9 cellular contexts compared by ENCODE assay signal in genomic region chr4:41538017-41538733, GRCh38. TPM values are rescaled to one million over a fixed set of nuclear protein-coding genes. Genes with fewer than 3 reads are reported as not detected.
DNase-seq lines count a peak whose midpoint lies in the region; ATAC-seq, FAIRE-seq and TF ChIP-seq lines count a peak whose summit lies in the region.
"Had no signal": no experiment of that assay in that cellular context is flagged by ENCODE, and none has a peak within 500 bp of the region (broad histone marks: within the 10 kb centered on the region; RNA-seq: fewer than 3 reads in every experiment).

Gene LIMCH1 (plus strand): TSS chr4:41538157. CDS start chr4:41605996, 67,839 bp downstream.

- no peaks in the 10 kb centered on the region for H3K9me1 ChIP-seq in endothelial cell of umbilical vein (replicated peaks; ENCODE audit: control insufficient read depth, extremely low read depth, insufficient read depth, low read length)

- POLR2A ChIA-PET in endothelial cell of umbilical vein (lab: Charles Lee): no interaction called here

- H3K9me3 ChIP-seq in endothelial cell of umbilical vein (replicated peaks; ENCODE audit: control insufficient read depth, insufficient read depth, low read length) (no peaks in the 10 kb centered on the region), testis (no peaks in the 10 kb centered on the region)

- peaks cover 45% of the 10 kb centered on the region for H3K4me1 ChIP-seq in endothelial cell of umbilical vein (ENCODE audit: control insufficient read depth, extremely low read depth, insufficient read depth, low read length)
- no peaks in the 10 kb centered on the region for H3K4me1 ChIP-seq in testis

- H3K27me3 Mint-ChIP-seq in osteocyte (ENCODE audit: unreplicated experiment): peaks cover 27% of the 10 kb centered on the region

- no peaks in the 10 kb centered on the region for H3K4me1 Mint-ChIP-seq in osteocyte (ENCODE audit: unreplicated experiment)

- H3K9me3 Mint-ChIP-seq in osteocyte (ENCODE audit: unreplicated experiment): no peaks in the 10 kb centered on the region

- peak within 1 kb of the TSS; percentile 1 for H3K4me2 ChIP-seq in endothelial cell of umbilical vein (ENCODE audit: insufficient read depth, low read length)

- no peak within 1 kb of the TSS for H3K9ac ChIP-seq in endothelial cell of umbilical vein (replicated peaks; ENCODE audit: extremely low read depth, insufficient read depth, low read length)

- TF ChIP-seq CTCF in endothelial cell of umbilical vein (IDR thresholded peaks at IDR 0.05; ENCODE audit: extremely low read depth in 1 of 2, insufficient read depth in 1 of 2, low read depth in 1 of 2, low read length in 2 of 2) (no peak), testis (IDR thresholded peaks at IDR 0.05) (no peak), osteocyte (IDR thresholded peaks at IDR 0.05) (no peak)

- dilution Hi-C loops in endothelial cell of umbilical vein (cut with MboI; ENCODE audit: extremely low pct_ligation_motif_present, low sequenced_read_pairs): no loop called here

- H3K4me3 ChIP-seq in endothelial cell of umbilical vein (replicated peaks in 1 of 3; ENCODE audit: insufficient read depth in 1 of 3, low read depth in 1 of 3, low read length in 3 of 3): no peak within 1 kb of the TSS
- H3K4me3 ChIP-seq in testis: no peak within 1 kb of the TSS

- H3K36me3 Mint-ChIP-seq in osteocyte (ENCODE audit: unreplicated experiment): no peaks in the 10 kb centered on the region

- no peaks in the 10 kb centered on the region for H3K79me2 ChIP-seq in endothelial cell of umbilical vein (ENCODE audit: control insufficient read depth, insufficient read depth, low read length)

- FAIRE-seq in endothelial cell of umbilical vein (lab: Jason Lieb, UNC) (no peak), GM12892 (lab: Jason Lieb, UNC) (no peak)

- TF ChIP-seq POLR2A in endothelial cell of umbilical vein (IDR thresholded peaks at IDR 0.05; ENCODE audit: low read depth, low read length): no peak
- no peak for TF ChIP-seq POLR2A in testis (IDR thresholded peaks at IDR 0.05)
- TF ChIP-seq POLR2A in GM12892 (IDR thresholded peaks at IDR 0.05; ENCODE audit: low read depth, low read length): no peak

- BruUV-seq in endothelial cell of umbilical vein (replicated peaks; lab: Mats Ljungman, UMichigan): no TSS peak

- intact Hi-C loops in endothelial cell of umbilical vein (cut with micrococcal nuclease): loop anchor here (5.0 kb wide), 3 partner anchors 176 to 256 kb away; no protein-coding TSS in a partner anchor
- intact Hi-C loops in testis (cut with DNase I; ENCODE audit: low total_unique reads): no loop called here

- H3K27ac Mint-ChIP-seq in osteocyte (ENCODE audit: unreplicated experiment): no peak within 1 kb of the TSS

- no peak for ATAC-seq in HG03354 (IDR thresholded peaks at IDR 0.05; ENCODE audit: poor library complexity, severe bottlenecking, unreplicated experiment)

- no peaks in the 10 kb centered on the region for H3K36me3 ChIP-seq in endothelial cell of umbilical vein (ENCODE audit: control insufficient read depth in 2 of 2, extremely low read depth in 1 of 2, insufficient read depth in 2 of 2, low read length in 2 of 2)
- H3K36me3 ChIP-seq in testis (ENCODE audit: low read depth, missing control alignments): no peaks in the 10 kb centered on the region

- no peak within 1 kb of the TSS for H3K4me3 Mint-ChIP-seq in osteocyte (ENCODE audit: unreplicated experiment)

- H4K20me1 ChIP-seq in endothelial cell of umbilical vein (replicated peaks; ENCODE audit: control insufficient read depth, extremely low read depth, insufficient read depth, low read length): no peaks in the 10 kb centered on the region

- no peak for DNase-seq in HT1080 (ENCODE audit: low read depth)
- no peak for DNase-seq in endothelial cell of umbilical vein (ENCODE audit: low read depth, low spot score)
- peak in 1 of 2 donors; percentile 70 for DNase-seq in lung microvascular endothelial cell (ENCODE audit: low read depth in 2 of 2)
- peak; percentile 30 for DNase-seq in testis
- DNase-seq in osteocyte (ENCODE audit: extremely low spot score, unreplicated experiment): no peak
- DNase-seq in stimulated activated CD8-positive, alpha-beta memory T cell treated with anti-CD3 and anti-CD28 coated beads, Interleukin-4, amount 100 ng/mL, for 48 hours: no peak
- no peak for DNase-seq in GM12892 (ENCODE audit: insufficient read length)
- DNase-seq: erythroblast had no signal

- H3K27ac ChIP-seq in endothelial cell of umbilical vein (ENCODE audit: insufficient read depth, low read depth, low read length): no peak within 1 kb of the TSS
- H3K27ac ChIP-seq in testis: peak within 1 kb of the TSS in 1 of 2 donors; percentile 36

- CTCF ChIA-PET in endothelial cell of umbilical vein (lab: Charles Lee): interaction anchor here (0.9 to 1.0 kb wide), 2 partner anchors 8 to 9 kb away, joined by 3 read pairs; no protein-coding TSS in a partner anchor

- peaks cover 4 to 11% of the 10 kb centered on the region in 2 experiments for H3K27me3 ChIP-seq in endothelial cell of umbilical vein (ENCODE audit: control insufficient read depth in 2 of 2, insufficient read depth in 2 of 2, low read length in 2 of 2)
- H3K27me3 ChIP-seq in testis: no peaks in the 10 kb centered on the region

- H2AFZ ChIP-seq in endothelial cell of umbilical vein (ENCODE audit: low read depth, low read length): no peak within 1 kb of the TSS

- 49 to 55% methylated on average over 9 of the region's 9 CpGs for WGBS in testis, 2 donors

TF ChIP-seq in endothelial cell of umbilical vein, 7 proteins besides CTCF, POLR2A, EP300 and RAD21:
- TF ChIP-seq MYC (IDR thresholded peaks at IDR 0.05; ENCODE audit: low read depth, low read length) (no peak), POLR2AphosphoS5 (IDR thresholded peaks at IDR 0.05; ENCODE audit: insufficient read depth, low read depth, low read length) (no peak), EZH2 (IDR thresholded peaks at IDR 0.05; ENCODE audit: borderline replicate concordance, low read depth, low read length, severe bottlenecking) (no peak), JUN (IDR thresholded peaks at IDR 0.05; ENCODE audit: borderline replicate concordance, insufficient read depth, insufficient read length, low read depth) (no peak), GATA2 (IDR thresholded peaks at IDR 0.05; ENCODE audit: insufficient read depth, insufficient read length, low read depth, low read length) (no peak), MAX (IDR thresholded peaks at IDR 0.05; ENCODE audit: insufficient read depth, insufficient read length) (no peak), FOS (IDR thresholded peaks at IDR 0.05; ENCODE audit: borderline replicate concordance, insufficient read depth, low read length) (no peak)

RNA-seq across cellular contexts. Expression of gene LIMCH1, which starts in this region (rescaled TPM):
- 10.6 and 25.9 TPM in 2 replicates for total RNA-seq in HT1080 (2014; rRNA removed; shearing (Covaris generic))
- 7.1 and 13.1 TPM in 2 replicates for polyA plus RNA-seq in HT1080 (2015; cell fraction: cytosol; rRNA removed)
- 95.0 and 103 TPM in 2 replicates for polyA plus RNA-seq in HT1080 (2015; cell fraction: nucleus; rRNA removed)
- total RNA-seq in endothelial cell of umbilical vein (18.6 and 32.8 TPM in 2 replicates), lung microvascular endothelial cell (15.7 and 20.7 TPM in 2 replicates), testis (10 to 100 TPM; 14.0 to 18.6 TPM), osteocyte (0.29 and 0.43 TPM in 2 replicates)
- polyA plus RNA-seq in endothelial cell of umbilical vein (10.0 and 14.3 TPM in 2 replicates), testis (ENCODE audit: insufficient read depth, low read depth, low replicate concordance) (20.9 TPM)
- polyA plus RNA-seq in endothelial cell of umbilical vein (2011; cell fraction: cytosol; rRNA removed): 8.1 and 8.4 TPM in 2 replicates
- 73.9 and 103 TPM in 2 replicates for polyA plus RNA-seq in endothelial cell of umbilical vein (2011; cell fraction: nucleus; rRNA removed)
- 5.1 and 6.4 TPM in 2 replicates for polyA plus RNA-seq in endothelial cell of umbilical vein (2012)
- polyA minus RNA-seq in endothelial cell of umbilical vein: 36.1 and 37.3 TPM in 2 replicates
- polyA minus RNA-seq in endothelial cell of umbilical vein (2011; cell fraction: cytosol; rRNA and poly(A)+ RNA removed): 36.4 TPM
- polyA minus RNA-seq in endothelial cell of umbilical vein (2011; cell fraction: nucleus; rRNA and poly(A)+ RNA removed): 54.3 and 70.0 TPM in 2 replicates
- polyA plus RNA-seq in GM12892 (2012; ENCODE audit: missing spikeins): 0.28 TPM
